ENCODE assay signal across 8 cellular contexts in genomic region chr11:17277024-17277584, GRCh38. TPM values are rescaled to one million over a fixed set of nuclear protein-coding genes. Genes with fewer than 3 reads are reported as not detected.
A peak's percentile ranks its signal among the peaks of the same experiment; 100 is the strongest.
DNase-seq lines count a peak whose midpoint lies in the region; ATAC-seq and TF ChIP-seq lines count a peak whose summit lies in the region.

No MANE protein-coding gene starts in this region.

- intact Hi-C loops in upper lobe of right lung (cut with DNase I) = no loop called here

- no peaks in the 10 kb centered on the region for H3K36me3 ChIP-seq in upper lobe of right lung

- H3K9me3 Mint-ChIP-seq in endothelial cell (ENCODE audit: unreplicated experiment) = no peaks in the 10 kb centered on the region
- no peaks in the 10 kb centered on the region for H3K9me3 Mint-ChIP-seq in mesothelial cell of epicardium

- DNase-seq in activated T-cell treated with anti-CD3 and anti-CD28 coated beads for 48 hours (ENCODE audit: low read depth) (peak; percentile 42), KG1 (lab: John Stamatoyannopoulos, UW) (peak; percentile 46), SK-N-DZ (ENCODE audit: low spot score) (peak; percentile 51), endothelial cell (ENCODE audit: low spot score) (no peak), mesothelial cell of epicardium (ENCODE audit: low spot score in 2 of 2, unreplicated experiment in 2 of 2) (no peak), upper lobe of right lung (no peak)
- no peak for DNase-seq in activated T-cell treated with anti-CD3 and anti-CD28 coated beads, Interleukin-2, amount 50 U/mL, for 48 hours

- peak overlapping the region; percentile 91 for H3K4me3 ChIP-seq in upper lobe of right lung

- H3K27me3 ChIP-seq in upper lobe of right lung = no peaks in the 10 kb centered on the region

- H3K27ac Mint-ChIP-seq in endothelial cell (ENCODE audit: unreplicated experiment) = no peak overlapping the region
- peak overlapping the region; percentile 33 for H3K27ac Mint-ChIP-seq in mesothelial cell of epicardium

- no peaks in the 10 kb centered on the region for H3K9me3 ChIP-seq in upper lobe of right lung

- H3K4me3 Mint-ChIP-seq in endothelial cell (ENCODE audit: unreplicated experiment) (peak overlapping the region; percentile 91), mesothelial cell of epicardium (peak overlapping the region; percentile 92)

- TF ChIP-seq CTCF in endothelial cell (IDR thresholded peaks at IDR 0.05; ENCODE audit: unreplicated experiment) = no peak
- no peak for TF ChIP-seq CTCF in mesothelial cell of epicardium (IDR thresholded peaks at IDR 0.05; ENCODE audit: unreplicated experiment)
- no peak for TF ChIP-seq CTCF in upper lobe of right lung (IDR thresholded peaks at IDR 0.05)

- ATAC-seq in GM21786 (IDR thresholded peaks at IDR 0.05; ENCODE audit: unreplicated experiment) (peak; percentile 13), upper lobe of right lung (peak; percentile 8)

- H3K4me1 ChIP-seq in upper lobe of right lung = peaks cover 4% of the 10 kb centered on the region

- no peaks in the 10 kb centered on the region for H3K36me3 Mint-ChIP-seq in endothelial cell (ENCODE audit: low read depth, unreplicated experiment)
- H3K36me3 Mint-ChIP-seq in mesothelial cell of epicardium = no peaks in the 10 kb centered on the region

- peaks cover 8% of the 10 kb centered on the region for H3K4me1 Mint-ChIP-seq in endothelial cell (ENCODE audit: unreplicated experiment)
- H3K4me1 Mint-ChIP-seq in mesothelial cell of epicardium = peaks cover 20% of the 10 kb centered on the region

- H3K27me3 Mint-ChIP-seq in endothelial cell (ENCODE audit: unreplicated experiment) (peaks cover 6% of the 10 kb centered on the region), mesothelial cell of epicardium (ENCODE audit: low read depth) (no peaks in the 10 kb centered on the region)

- peak overlapping the region; percentile 94 for H3K27ac ChIP-seq in upper lobe of right lung

RNA-seq across cellular contexts. Expression of gene NUCB2, which starts 0.6 kb away (rescaled TPM):
- 22.8 TPM in 2 replicates for polyA plus RNA-seq in SK-N-DZ (2014; cell fraction: cytosol; rRNA removed)
- 17.9 and 18.7 TPM in 2 replicates for polyA plus RNA-seq in SK-N-DZ (2014; cell fraction: nucleus; rRNA removed)
- total RNA-seq in endothelial cell (ENCODE audit: unreplicated experiment) = 76.8 TPM
- total RNA-seq in mesothelial cell of epicardium = 49.2 to 55.1 TPM (median 50.6 TPM) in 3 replicates
- 69.4 TPM for total RNA-seq in upper lobe of right lung

Comparison
In these comparisons a context has a peak if more than half of its experiments do, and no peak if none do; other contexts are left out.
1. DNase-seq: peak in activated T-cell treated with anti-CD3 and anti-CD28 coated beads for 48 hours (single experiment), KG1 (single experiment) and SK-N-DZ (single experiment); none in activated T-cell treated with anti-CD3 and anti-CD28 coated beads, Interleukin-2, amount 50 U/mL, for 48 hours (0 of 2), endothelial cell (single experiment), mesothelial cell of epicardium (0 of 2) and upper lobe of right lung (single experiment).